ENCODE assay signal across 22 cellular contexts in genomic region chr17:57858838-57859237, GRCh38.
"Had no signal": no experiment of that assay in that cellular context is flagged by ENCODE, and none has a peak within 500 bp of the region (broad histone marks: within the 10 kb centered on the region; RNA-seq: fewer than 3 reads in every experiment).

No MANE protein-coding gene starts in this region.

- H3K27ac ChIP-seq: epithelial cell of prostate, hepatocyte, pancreas, right atrium auricular region, testis had no signal

- ATAC-seq: activated CD8-positive, alpha-beta T cell treated with anti-CD3 and anti-CD28 coated beads for 36 hours; left cardiac atrium; left ventricle myocardium superior; pancreas; stimulated activated naive B cell treated with anti-CD40 and anti-IgM and Interleukin-4, amounts not matched to agents 10 μg/mL and 1 μg/mL and 100 μg/mL, for 72 hours; T-helper 17 cell had no signal

- DNase-seq: activated B cell treated with CpG ODN at 0.5 μM for 24 hours; activated CD4-positive, alpha-beta T cell treated with anti-CD3 and anti-CD28 coated beads, Interleukin-2, amount 50 U/mL, for 1 hour; activated CD8-positive, alpha-beta T cell treated with anti-CD3 and anti-CD28 coated beads for 36 hours; activated naive CD4-positive, alpha-beta T cell treated with Interleukin-2 at 50 U/mL for 16 hours; activated T-cell treated with anti-CD3 and anti-CD28 coated beads, Interleukin-2, amount 50 U/mL, for 48 hours; anterior cingulate cortex; effector CD8-positive, alpha-beta T cell; left cardiac atrium; left ventricle myocardium superior; stimulated activated CD4-positive, alpha-beta T cell treated with anti-CD3 and anti-CD28 coated beads, Interleukin-15, amount 100 ng/mL, for 24 hours; stimulated activated CD4-positive, alpha-beta T cell treated with anti-CD3 and anti-CD28 coated beads, Interleukin-2, amount 100 ng/mL, for 24 hours; stimulated activated naive B cell treated with anti-CD40 and anti-IgM and Interleukin-4, amounts not matched to agents 10 μg/mL and 1 μg/mL and 100 μg/mL, for 72 hours; stomach; T-helper 17 cell; T1000; testis; transverse colon had no signal

- H2AFZ ChIP-seq: hepatocyte had no signal

- H3K4me2 ChIP-seq: hepatocyte had no signal

- H3K79me2 ChIP-seq: hepatocyte had no signal

- H3K27me3 ChIP-seq: hepatocyte, pancreas, right atrium auricular region, stomach, testis, transverse colon had no signal

- H3K36me3 ChIP-seq: pancreas, prostate gland, right atrium auricular region, stomach, transverse colon had no signal

- H3K4me3 ChIP-seq: hepatocyte, pancreas, prostate gland, right atrium auricular region, stomach, testis, transverse colon had no signal

- H3K9me3 ChIP-seq: pancreas, prostate gland, right atrium auricular region, stomach, testis, transverse colon had no signal
